18 cellular contexts compared by ENCODE assay signal in the genomic region with DNA sequence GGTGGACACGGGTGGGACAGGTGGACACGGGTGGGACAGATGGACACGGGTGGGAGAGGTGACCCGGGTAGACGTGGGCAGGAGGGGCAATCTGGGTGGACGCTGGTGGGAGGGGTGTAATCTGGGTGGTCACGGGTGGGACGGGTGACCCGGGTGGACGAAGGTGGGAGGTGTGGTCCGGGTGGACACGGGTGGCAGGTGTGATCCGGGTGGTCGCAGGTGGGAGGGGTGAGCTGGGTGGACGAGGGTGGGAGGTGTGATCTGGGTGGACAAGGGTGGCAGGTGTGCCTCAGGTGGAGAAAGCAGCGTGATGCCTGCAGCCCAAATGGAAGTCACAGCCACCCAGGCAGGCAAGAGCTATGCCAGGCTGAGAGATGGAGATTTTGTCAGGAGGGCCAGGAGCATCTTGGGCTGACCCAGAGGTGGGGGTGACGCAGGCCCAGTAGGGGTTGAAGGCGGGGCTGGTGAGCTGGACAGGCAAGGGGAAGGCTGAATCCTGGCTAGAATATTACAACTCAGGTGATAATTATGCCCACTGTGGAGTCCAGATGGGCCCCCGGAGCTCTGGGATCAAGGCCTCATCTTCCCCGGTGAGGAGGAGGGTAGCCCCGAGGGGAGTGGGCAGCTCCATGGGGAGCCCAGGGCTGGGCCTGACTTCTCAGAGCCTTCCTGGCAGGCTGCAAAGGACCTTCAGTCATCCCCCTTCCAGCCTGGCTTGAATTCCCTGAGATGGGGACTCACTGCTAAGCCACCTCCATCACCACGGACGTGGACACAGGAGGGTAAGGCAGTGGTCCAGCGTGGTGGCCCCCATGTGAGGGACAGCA.
"Had no signal": no experiment of that assay in that cellular context is flagged by ENCODE, and none has a peak within 500 bp of the region (broad histone marks: within the 10 kb centered on the region; RNA-seq: fewer than 3 reads in every experiment).

No MANE protein-coding gene starts in this region.

- H3K4me3 ChIP-seq: gastroesophageal sphincter, hepatocyte, SJSA1, tibial artery had no signal

- ATAC-seq: activated CD8-positive, alpha-beta T cell treated with anti-CD3 and anti-CD28 coated beads, Interleukin-2, amount 10 ng/mL, durations not matched to agents 7 days and 5 days; gastroesophageal sphincter; naive thymus-derived CD4-positive, alpha-beta T cell; T-cell had no signal

- H3K27ac ChIP-seq: epithelial cell of prostate, gastroesophageal sphincter, hepatocyte, SJSA1, tibial artery, VCaP had no signal

- DNase-seq: activated CD4-positive, alpha-beta T cell treated with anti-CD3 and anti-CD28 coated beads for 48 hours; activated CD8-positive, alpha-beta memory T cell treated with anti-CD3 and anti-CD28 coated beads, Interleukin-2, amount 50 U/mL, for 48 hours; activated CD8-positive, alpha-beta T cell treated with anti-CD3 and anti-CD28 coated beads, Interleukin-2, amount 10 ng/mL, durations not matched to agents 7 days and 5 days; activated naive CD4-positive, alpha-beta T cell treated with Interleukin-2 at 50 U/mL for 16 hours; caudate nucleus; effector memory CD4-positive, alpha-beta T cell; kidney glomerular epithelial cell; naive thymus-derived CD4-positive, alpha-beta T cell; stimulated activated CD4-positive, alpha-beta T cell treated with anti-CD3 and anti-CD28 coated beads, Interleukin-15, amount 100 ng/mL, for 24 hours; stimulated activated CD4-positive, alpha-beta T cell treated with anti-CD3 and anti-CD28 coated beads, Interleukin-4, amount 100 ng/mL, for 24 hours; T-cell; T1000 had no signal

- H3K4me1 ChIP-seq: SJSA1 had no signal

- H3K36me3 ChIP-seq: gastroesophageal sphincter, SJSA1, tibial artery had no signal

- H3K9me3 ChIP-seq: gastroesophageal sphincter, SJSA1, tibial artery had no signal
